2 cellular contexts compared by ENCODE assay signal in the genomic region with DNA sequence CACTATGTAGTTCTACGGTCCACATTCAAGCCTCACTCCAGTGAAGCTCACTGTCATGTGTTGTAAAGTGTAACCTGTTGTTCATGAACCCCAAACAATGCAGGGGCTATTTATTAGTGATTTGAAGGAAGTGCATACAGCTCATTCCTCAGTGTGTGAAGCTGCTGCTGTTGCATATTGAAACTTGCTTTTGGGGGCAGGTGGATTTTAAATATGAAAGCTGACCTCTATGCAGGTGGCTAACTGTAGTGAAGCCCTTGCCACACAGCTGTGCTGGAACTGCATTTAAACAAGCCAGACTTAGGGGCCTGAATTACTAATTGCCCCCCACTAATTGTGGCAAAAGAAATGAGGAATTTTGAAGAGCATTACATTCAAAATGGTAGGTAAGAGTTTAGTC.
TF ChIP-seq lines count a peak whose summit lies in the region.

No MANE protein-coding gene starts in this region.

TF ChIP-seq in GM23338, 12 proteins besides CTCF, POLR2A, EP300 and RAD21 (continues in another document):
- TF ChIP-seq EZH2 (IDR thresholded peaks at IDR 0.05; ENCODE audit: low read depth, unreplicated experiment) (no peak), ZNF331 (CRISPR knock-in tag; IDR thresholded peaks at IDR 0.05; ENCODE audit: low read depth) (no peak), JUNB (IDR thresholded peaks at IDR 0.05; ENCODE audit: unreplicated experiment) (no peak), EZH2phosphoT487 (IDR thresholded peaks at IDR 0.05; ENCODE audit: unreplicated experiment) (no peak), NANOG (IDR thresholded peaks at IDR 0.05; ENCODE audit: borderline replicate concordance) (no peak), STAT1 (IDR thresholded peaks at IDR 0.05; ENCODE audit: unreplicated experiment) (no peak), ZNF462 (CRISPR knock-in tag; IDR thresholded peaks at IDR 0.05) (no peak), ZNF114 (CRISPR knock-in tag; IDR thresholded peaks at IDR 0.05) (no peak), CREB1 (CRISPR knock-in tag; IDR thresholded peaks at IDR 0.05; ENCODE audit: low read depth) (no peak)
- TF ChIP-seq, protein P1, sequence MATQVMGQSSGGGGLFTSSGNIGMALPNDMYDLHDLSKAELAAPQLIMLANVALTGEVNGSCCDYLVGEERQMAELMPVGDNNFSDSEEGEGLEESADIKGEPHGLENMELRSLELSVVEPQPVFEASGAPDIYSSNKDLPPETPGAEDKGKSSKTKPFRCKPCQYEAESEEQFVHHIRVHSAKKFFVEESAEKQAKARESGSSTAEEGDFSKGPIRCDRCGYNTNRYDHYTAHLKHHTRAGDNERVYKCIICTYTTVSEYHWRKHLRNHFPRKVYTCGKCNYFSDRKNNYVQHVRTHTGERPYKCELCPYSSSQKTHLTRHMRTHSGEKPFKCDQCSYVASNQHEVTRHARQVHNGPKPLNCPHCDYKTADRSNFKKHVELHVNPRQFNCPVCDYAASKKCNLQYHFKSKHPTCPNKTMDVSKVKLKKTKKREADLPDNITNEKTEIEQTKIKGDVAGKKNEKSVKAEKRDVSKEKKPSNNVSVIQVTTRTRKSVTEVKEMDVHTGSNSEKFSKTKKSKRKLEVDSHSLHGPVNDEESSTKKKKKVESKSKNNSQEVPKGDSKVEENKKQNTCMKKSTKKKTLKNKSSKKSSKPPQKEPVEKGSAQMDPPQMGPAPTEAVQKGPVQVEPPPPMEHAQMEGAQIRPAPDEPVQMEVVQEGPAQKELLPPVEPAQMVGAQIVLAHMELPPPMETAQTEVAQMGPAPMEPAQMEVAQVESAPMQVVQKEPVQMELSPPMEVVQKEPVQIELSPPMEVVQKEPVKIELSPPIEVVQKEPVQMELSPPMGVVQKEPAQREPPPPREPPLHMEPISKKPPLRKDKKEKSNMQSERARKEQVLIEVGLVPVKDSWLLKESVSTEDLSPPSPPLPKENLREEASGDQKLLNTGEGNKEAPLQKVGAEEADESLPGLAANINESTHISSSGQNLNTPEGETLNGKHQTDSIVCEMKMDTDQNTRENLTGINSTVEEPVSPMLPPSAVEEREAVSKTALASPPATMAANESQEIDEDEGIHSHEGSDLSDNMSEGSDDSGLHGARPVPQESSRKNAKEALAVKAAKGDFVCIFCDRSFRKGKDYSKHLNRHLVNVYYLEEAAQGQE (IDR thresholded peaks at IDR 0.05; ENCODE audit: unreplicated experiment): no peak

TF ChIP-seq in H1, 55 proteins besides CTCF, POLR2A, EP300 and RAD21:
- no peak for TF ChIP-seq SP2 (IDR thresholded peaks at IDR 0.05; ENCODE audit: low read length)
